ENCODE assay signal across 26 cellular contexts in genomic region chr1:44357710-44358109, GRCh38. TPM values are rescaled to one million over a fixed set of nuclear protein-coding genes. Genes with fewer than 3 reads are reported as not detected.
A peak's percentile ranks its signal among the peaks of the same experiment; 100 is the strongest.
DNase-seq lines count a peak whose midpoint lies in the region; ATAC-seq, FAIRE-seq and TF ChIP-seq lines count a peak whose summit lies in the region.
"Had no signal": no experiment of that assay in that cellular context is flagged by ENCODE, and none has a peak within 500 bp of the region (broad histone marks: within the 10 kb centered on the region; RNA-seq: fewer than 3 reads in every experiment).

No MANE protein-coding gene starts in this region.

- TF ChIP-seq EP300 in H1 (IDR thresholded peaks at IDR 0.05; ENCODE audit: borderline replicate concordance in 1 of 2, low read depth in 2 of 2, low read length in 2 of 2) = no peak

- H3K9me3 ChIP-seq in H1 (ENCODE audit: insufficient read depth in 2 of 2, low read depth in 1 of 2, low read length in 1 of 2) (no peaks in the 10 kb centered on the region), T-helper 17 cell (ENCODE audit: control insufficient read depth, low read length, poor library complexity, severe bottlenecking) (no peaks in the 10 kb centered on the region)
- H3K9me3 ChIP-seq: A549; BLaER1 treated with 17β-estradiol and CSF1 and Interleukin-3, amounts not matched to agents 10 nM and 100 nM; Caco-2 had no signal

- ATAC-seq in GM23338 (no peak), WTC11 (no peak), T-helper 17 cell (no peak)
- ATAC-seq: A549; CD8-positive, alpha-beta T cell; GM12878 had no signal

- no peak overlapping the region for H4K91ac ChIP-seq in H1 (replicated peaks; ENCODE audit: insufficient read length, low read length)

- H3K36me3 Mint-ChIP-seq in GM23338 (ENCODE audit: low read depth) (no peaks in the 10 kb centered on the region), WTC11 (no peaks in the 10 kb centered on the region), T-helper 17 cell (ENCODE audit: low read depth) (no peaks in the 10 kb centered on the region)

- no peak for TF ChIP-seq POLR2A in H1 (IDR thresholded peaks at IDR 0.05; ENCODE audit: control extremely low read depth in 1 of 2, low read depth in 2 of 2, low read length in 2 of 2)

- H3K27me3 ChIP-seq in GM23338 (ENCODE audit: insufficient read depth) (no peaks in the 10 kb centered on the region), H1 (replicated peaks in 1 of 4; ENCODE audit: control insufficient read depth in 3 of 4, extremely low read depth in 1 of 4, insufficient read depth in 3 of 4, low read length in 3 of 4) (no peaks in the 10 kb centered on the region)
- H3K27me3 ChIP-seq: BLaER1 treated with 17β-estradiol and CSF1 and Interleukin-3, amounts not matched to agents 10 nM and 100 nM had no signal

- no peak for FAIRE-seq in H1 (lab: Jason Lieb, UNC)
- FAIRE-seq: A549, D721Med, GM12878, GM12892, GM18507 had no signal

- peaks cover 16% of the 10 kb centered on the region for H4K20me1 ChIP-seq in GM23338 (replicated peaks; ENCODE audit: insufficient read depth)
- H4K20me1 ChIP-seq in H1 (replicated peaks in 1 of 2; ENCODE audit: control insufficient read depth in 1 of 2, insufficient read depth in 2 of 2, low read length in 2 of 2) = no peaks in the 10 kb centered on the region

- H3K4ac ChIP-seq in H1 (replicated peaks; ENCODE audit: insufficient read length, low read depth, low read length) = no peak overlapping the region

- H3K9me2 ChIP-seq in GM23338 (ENCODE audit: insufficient read depth) = no peaks in the 10 kb centered on the region

- H3K18ac ChIP-seq in H1 (ENCODE audit: extremely low read depth, low read length) = no peak overlapping the region

- H3K23ac ChIP-seq in H1 (ENCODE audit: insufficient read length) = no peak overlapping the region

- no peaks in the 10 kb centered on the region for H3K9me3 Mint-ChIP-seq in GM23338
- H3K9me3 Mint-ChIP-seq in WTC11 = no peaks in the 10 kb centered on the region
- H3K9me3 Mint-ChIP-seq: CD4-positive, alpha-beta T cell; CD8-positive, alpha-beta T cell had no signal

- no peak overlapping the region for H3K27ac ChIP-seq in GM23338 (ENCODE audit: low read depth)
- H3K27ac ChIP-seq in H1 (ENCODE audit: low read depth, low read length) = no peak overlapping the region
- H3K27ac ChIP-seq: A549; BLaER1 treated with 17β-estradiol and CSF1 and Interleukin-3, amounts not matched to agents 10 nM and 100 nM; C4-2B had no signal

- no peak overlapping the region for H4K5ac ChIP-seq in H1 (ENCODE audit: insufficient read length, low read depth, low read length)

- H3K4me1 Mint-ChIP-seq in GM23338 (peaks cover 44% of the 10 kb centered on the region), WTC11 (peaks cover 44% of the 10 kb centered on the region), T-helper 17 cell (peaks cover 21% of the 10 kb centered on the region)

- H3K23me2 ChIP-seq in H1 (ENCODE audit: low read depth, low read length) = peaks cover 2% of the 10 kb centered on the region; the same call in 1 of the 2 replicates

- TF ChIP-seq CTCF in GM23338 (conservative IDR thresholded peaks at IDR 0.05; ENCODE audit: low read depth in 2 of 2) = no peak
- TF ChIP-seq CTCF in WTC11 (IDR thresholded peaks at IDR 0.05) = no peak
- no peak for TF ChIP-seq CTCF in H1 (IDR thresholded peaks at IDR 0.05; ENCODE audit: control extremely low read depth in 1 of 3, insufficient read depth in 1 of 3, low read depth in 1 of 3, low read length in 3 of 3)

- no peak overlapping the region for H2BK15ac ChIP-seq in H1 (ENCODE audit: low read length)

- CTCF ChIA-PET in WTC11 (lab: Charles Lee) (interaction anchor here (2.2 to 2.6 kb wide), 3 partner anchors 20 to 250 kb away, joined by 5 to 8 read pairs (median 8); no protein-coding TSS in a partner anchor), H1 (lab: Charles Lee; ENCODE audit: partially characterized antibody) (interaction anchor here (0.7 to 8.9 kb wide), 7 partner anchors 11 to 63 kb away, joined by 3 to 44 read pairs (median 5); no protein-coding TSS in a partner anchor)

- no peak overlapping the region; the same call in 1 of the 2 replicates for H4K8ac ChIP-seq in H1 (ENCODE audit: extremely low read depth, insufficient read depth, low read length)

- H3K4me1 ChIP-seq in GM23338 (ENCODE audit: insufficient read depth) = peaks cover 32% of the 10 kb centered on the region
- H3K4me1 ChIP-seq in H1 (replicated peaks in 1 of 4; ENCODE audit: control insufficient read depth in 3 of 4, insufficient read depth in 4 of 4, low read length in 3 of 4) = peaks cover 0 to 15% (median 8%) of the 10 kb centered on the region in 4 experiments; a peak in 6 of 7 replicates
- H3K4me1 ChIP-seq: Caco-2 had no signal

- H3K27me3 Mint-ChIP-seq in GM23338 (ENCODE audit: insufficient read depth, low read depth, poor library complexity) (peaks cover 8% of the 10 kb centered on the region), WTC11 (ENCODE audit: low read depth) (peaks cover 3% of the 10 kb centered on the region; the same call in 1 of the 2 replicates), T-helper 17 cell (peaks cover 3% of the 10 kb centered on the region)
- H3K27me3 Mint-ChIP-seq: B cell; CD4-positive, alpha-beta T cell had no signal

- H2BK120ac ChIP-seq in H1 (replicated peaks; ENCODE audit: low read depth, low read length) = no peak overlapping the region

- POLR2A ChIA-PET in WTC11 (lab: Charles Lee) = no interaction called here
- POLR2A ChIA-PET in H1 (lab: Charles Lee; ENCODE audit: partially characterized antibody) = no interaction called here

- H2AFZ ChIP-seq in GM23338 (0 out of 2 replicates have a peak overlapping the region, but pooled peaks have one; percentile 38), H1 (ENCODE audit: low read length) (no peak overlapping the region; the same call in 1 of the 2 replicates)

- no peak overlapping the region for H3K4me3 ChIP-seq in GM23338
- no peak overlapping the region for H3K4me3 ChIP-seq in H1 (ENCODE audit: extremely low read depth in 1 of 4, insufficient read depth in 2 of 4, low read depth in 3 of 4, low read length in 4 of 4)
- H3K4me3 ChIP-seq: A549; BLaER1 treated with 17β-estradiol and CSF1 and Interleukin-3, amounts not matched to agents 10 nM and 100 nM; GM12878 had no signal

- no peak overlapping the region for H3K14ac ChIP-seq in H1 (ENCODE audit: insufficient read length)

- H3K27ac Mint-ChIP-seq in GM23338 = no peak overlapping the region
- peak overlapping the region; percentile 16; the same call in 1 of the 2 replicates for H3K27ac Mint-ChIP-seq in WTC11
- H3K27ac Mint-ChIP-seq in T-helper 17 cell = no peak overlapping the region
- H3K27ac Mint-ChIP-seq: B cell; CD4-positive, alpha-beta T cell; CD8-positive, alpha-beta T cell had no signal

- H3K79me1 ChIP-seq in H1 (ENCODE audit: low read depth, low read length) = peaks cover 5% of the 10 kb centered on the region; the same call in 1 of the 2 replicates

- H3K36me3 ChIP-seq in GM23338 (ENCODE audit: insufficient read depth) = no peaks in the 10 kb centered on the region
- H3K36me3 ChIP-seq in H1 (ENCODE audit: control insufficient read depth in 2 of 4, insufficient read depth in 4 of 4, low read length in 3 of 4) = no peaks in the 10 kb centered on the region

- no peak overlapping the region for H2BK20ac ChIP-seq in H1 (ENCODE audit: low read length)

- H2BK5ac ChIP-seq in H1 (ENCODE audit: low read depth, low read length) = no peak overlapping the region

- no peak overlapping the region for H3K9ac ChIP-seq in H1 (replicated peaks in 1 of 4; ENCODE audit: extremely low read depth in 1 of 4, low read depth in 3 of 4, low read length in 3 of 4)
- H3K9ac ChIP-seq: BLaER1 treated with 17β-estradiol and CSF1 and Interleukin-3, amounts not matched to agents 10 nM and 100 nM had no signal

- H2BK12ac ChIP-seq in H1 (ENCODE audit: low read depth, low read length) = peak overlapping the region; percentile 54; the same call in 1 of the 2 replicates

- no peak for DNase-seq in GM23338 (ENCODE audit: low spot score)
- DNase-seq in WTC11 (ENCODE audit: low spot score) = no peak
- no peak for DNase-seq in H1 (ENCODE audit: low read depth in 1 of 2, low spot score in 2 of 2)
- no peak for DNase-seq in DMS114 treated with DMSO at 0.1 percent for 48 hours (lab: John Stamatoyannopoulos, UW; ENCODE audit: unreplicated experiment)
- DNase-seq in globus pallidus (ENCODE audit: low spot score) = no peak
- DNase-seq in T-helper 17 cell = no peak
- DNase-seq: 8988T; AML-193; Caco-2; Calu3; CD4-positive, alpha-beta T cell; CD8-positive, alpha-beta T cell; DMS153; DMS53; DMS79; DND-41; EL; GDM1 had no signal

- H3K4me3 Mint-ChIP-seq in GM23338 = no peak overlapping the region
- H3K4me3 Mint-ChIP-seq in WTC11 = no peak overlapping the region
- no peak overlapping the region for H3K4me3 Mint-ChIP-seq in T-helper 17 cell
- H3K4me3 Mint-ChIP-seq: B cell; CD4-positive, alpha-beta T cell; CD8-positive, alpha-beta T cell had no signal

- H2AK5ac ChIP-seq in H1 (ENCODE audit: low read depth, low read length) = no peak overlapping the region

- no peaks in the 10 kb centered on the region for H3F3A ChIP-seq in GM23338 (replicated peaks; ENCODE audit: low read depth)

- TF ChIP-seq RAD21 in H1 (IDR thresholded peaks at IDR 0.05 in 1 of 2, conservative IDR thresholded peaks at IDR 0.05 in 1 of 2; ENCODE audit: low read depth in 2 of 2, low read length in 2 of 2) = no peak

- H3K79me2 ChIP-seq in GM23338 (replicated peaks; ENCODE audit: insufficient read depth) (peaks cover 20% of the 10 kb centered on the region), H1 (ENCODE audit: control insufficient read depth in 1 of 2, insufficient read depth in 2 of 2, low read length in 2 of 2) (peaks cover 0 to 20% of the 10 kb centered on the region in 2 experiments; a peak in 3 of 4 replicates)

- 86% methylated on average over 4 of the region's 4 CpGs; no CpG with 5 or more reads in 1 of the 2 experiments for WGBS in H1 (ENCODE audit: extremely low coverage in 1 of 2, insufficient coverage in 1 of 2, insufficient read length in 1 of 2, insufficient replicate concordance in 2 of 2, low coverage in 1 of 2, low lambda C conversion rate in 2 of 2, missing lambda C conversion rate in 1 of 2), 2 experiments

- H3K4me2 ChIP-seq in GM23338 (no peak overlapping the region), H1 (ENCODE audit: insufficient read depth in 1 of 2, low read depth in 2 of 2, low read length in 2 of 2) (no peak overlapping the region)
- H3K4me2 ChIP-seq: A549; BLaER1 treated with 17β-estradiol and CSF1 and Interleukin-3, amounts not matched to agents 10 nM and 100 nM had no signal

- no peak overlapping the region for H3K56ac ChIP-seq in H1 (replicated peaks; ENCODE audit: insufficient read length, low read depth, low read length)

RNA-seq across cellular contexts. Expression of gene ERI3, which starts 2.7 kb away (rescaled TPM):
- total RNA-seq in GM23338 (2014; rRNA removed; shearing (Covaris generic)) = 70.1 and 92.5 TPM in 2 replicates
- polyA plus RNA-seq in GM23338 (2016; fragmentation: Nextera tagmentation; extraction: Ambion mirVana) = 56.4 and 63.0 TPM in 2 replicates
- total RNA-seq in WTC11 (2021) = 74.7 to 76.1 TPM (median 75.2 TPM) in 3 replicates
- 81.1 and 85.7 TPM in 2 replicates for total RNA-seq in H1 (2021; fragmentation: NEBNext Ultra II Directional; extraction: Animal tissue kit (Norgen Biotek cat#: 25700))
- 199 and 221 TPM in 2 replicates for polyA plus RNA-seq in H1 (2011; rRNA removed)
- polyA plus RNA-seq in H1 (2011; cell fraction: cytosol; rRNA removed) = 121 TPM
- 108 TPM for polyA plus RNA-seq in H1 (2011; cell fraction: nucleus; rRNA removed)
- polyA plus RNA-seq in H1 (2012, experiment 1 of 2) = 68.3 to 112 TPM (median 99.9 TPM) in 4 replicates
- polyA plus RNA-seq in H1 (2012, experiment 2 of 2) = 126 TPM
- polyA plus RNA-seq in H1 (2013, experiment 1 of 2) = 54.4 TPM
- 55.8 TPM for polyA plus RNA-seq in H1 (2013, experiment 2 of 2)
- polyA minus RNA-seq in H1 (2011; rRNA and poly(A)+ RNA removed) = 69.3 and 79.6 TPM in 2 replicates
- polyA minus RNA-seq in H1 (2011; cell fraction: cytosol; rRNA and poly(A)+ RNA removed) = 70.6 TPM
- 49.2 TPM for polyA minus RNA-seq in H1 (2011; cell fraction: nucleus; rRNA and poly(A)+ RNA removed)
- total RNA-seq in T-helper 17 cell = 10 to 100 TPM; 22.6 to 25.7 TPM

RNA-seq across cellular contexts. Expression of gene RNF220, which starts 47.3 kb away (rescaled TPM):
- total RNA-seq in GM23338 (2014; rRNA removed; shearing (Covaris generic)) = 141 and 168 TPM in 2 replicates
- 63.6 and 72.8 TPM in 2 replicates for polyA plus RNA-seq in GM23338 (2016; fragmentation: Nextera tagmentation; extraction: Ambion mirVana)
- total RNA-seq in WTC11 (2021) = 117 to 128 TPM (median 124 TPM) in 3 replicates
- total RNA-seq in H1 (2021; fragmentation: NEBNext Ultra II Directional; extraction: Animal tissue kit (Norgen Biotek cat#: 25700)) = 123 and 127 TPM in 2 replicates
- polyA plus RNA-seq in H1 (2011; rRNA removed) = 160 and 165 TPM in 2 replicates
- 144 TPM for polyA plus RNA-seq in H1 (2011; cell fraction: cytosol; rRNA removed)
- 173 TPM for polyA plus RNA-seq in H1 (2011; cell fraction: nucleus; rRNA removed)
- polyA plus RNA-seq in H1 (2012, experiment 1 of 2) = 101 to 164 TPM (median 152 TPM) in 4 replicates
- polyA plus RNA-seq in H1 (2012, experiment 2 of 2) = 105 TPM
- polyA plus RNA-seq in H1 (2013, experiment 1 of 2) = 93.4 TPM
- polyA plus RNA-seq in H1 (2013, experiment 2 of 2) = 89.5 TPM
- 86.4 and 97.4 TPM in 2 replicates for polyA minus RNA-seq in H1 (2011; rRNA and poly(A)+ RNA removed)
- polyA minus RNA-seq in H1 (2011; cell fraction: cytosol; rRNA and poly(A)+ RNA removed) = 44.8 TPM
- polyA minus RNA-seq in H1 (2011; cell fraction: nucleus; rRNA and poly(A)+ RNA removed) = 86.8 TPM
- total RNA-seq in T-helper 17 cell = 10 to 100 TPM; 84.8 to 95.2 TPM
